ENCODE assay signal across 15 cellular contexts in the genomic region with DNA sequence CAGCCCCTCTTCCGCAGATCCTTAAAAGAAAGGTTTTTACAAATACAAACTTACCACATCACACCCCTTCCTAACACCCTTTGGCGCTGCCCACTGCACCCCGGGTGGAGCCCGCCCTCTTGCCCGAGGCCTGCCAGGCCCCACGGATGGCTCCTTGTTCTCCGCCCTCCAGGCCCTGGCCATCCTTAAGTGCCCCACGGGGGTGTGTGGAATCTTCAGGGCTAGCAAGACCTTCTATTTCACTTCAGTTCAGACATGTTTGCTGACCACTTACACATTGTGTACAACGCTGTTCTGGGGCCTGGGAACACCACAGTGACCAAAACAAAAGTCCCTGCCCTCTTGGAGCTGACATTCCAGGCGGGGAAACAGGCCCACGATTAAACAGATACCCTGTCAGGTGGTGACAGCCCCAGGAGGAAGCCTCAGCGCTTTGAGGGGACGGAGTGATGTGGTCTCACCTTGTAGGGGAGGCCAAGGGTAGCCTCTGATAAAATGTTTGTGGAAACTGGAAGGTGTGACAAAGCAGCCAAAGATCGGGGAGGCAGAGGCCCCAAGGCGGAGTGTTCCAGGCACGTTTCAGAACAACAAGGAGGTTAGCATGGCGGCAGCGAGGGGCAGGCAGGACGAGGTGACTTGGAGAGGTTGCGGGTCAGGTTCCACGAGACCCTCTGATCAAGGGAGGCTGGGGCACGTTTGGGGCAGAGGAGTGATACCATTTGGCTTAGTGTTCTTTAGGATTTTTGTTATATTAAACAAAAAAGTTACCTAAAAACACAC. TPM values are rescaled to one million over a fixed set of nuclear protein-coding genes. Genes with fewer than 3 reads are reported as not detected.
A peak's percentile ranks its signal among the peaks of the same experiment; 100 is the strongest.
DNase-seq lines count a peak whose midpoint lies in the region; ATAC-seq, FAIRE-seq and TF ChIP-seq lines count a peak whose summit lies in the region.
"Had no signal": no experiment of that assay in that cellular context is flagged by ENCODE, and none has a peak within 500 bp of the region (broad histone marks: within the 10 kb centered on the region; RNA-seq: fewer than 3 reads in every experiment).

No MANE protein-coding gene starts in this region.

- POLR2A ChIA-PET in PC-3 (lab: Charles Lee; ENCODE audit: unreplicated experiment): no interaction called here

- H3F3A ChIP-seq in PC-3 (ENCODE audit: low read length, unreplicated experiment): peaks cover 9% of the 10 kb centered on the region

- H3K4me2 ChIP-seq in PC-3 (ENCODE audit: low read length): no peak overlapping the region
- no peak overlapping the region for H3K4me2 ChIP-seq in osteoblast (ENCODE audit: insufficient read depth, low read length)

- H3K27ac ChIP-seq in PC-3 (ENCODE audit: low read length) (peak overlapping the region; percentile 99), cingulate gyrus (ENCODE audit: low read depth, low read length) (peak overlapping the region; percentile 14), osteoblast (ENCODE audit: low read depth, low read length) (no peak overlapping the region), tibial artery (peak overlapping the region; percentile 82 to 97)

- CTCF ChIA-PET in PC-3 (lab: Charles Lee): no interaction called here

- DNase-seq in PC-3 (no peak), osteoblast (ENCODE audit: insufficient read length, low spot score, missing footprints) (peak; percentile 53), tibial artery (no peak), RCC 7860 (ENCODE audit: low spot score) (no peak), RPMI8226 (no peak), NCI-H526 treated with DMSO at 0.1 percent for 48 hours (lab: John Stamatoyannopoulos, UW) (no peak)
- DNase-seq: activated CD8-positive, alpha-beta T cell treated with anti-CD3 and anti-CD28 coated beads, Interleukin-2, amount 10 ng/mL, durations not matched to agents 7 days and 5 days; cerebellar nuclear complex; naive thymus-derived CD8-positive, alpha-beta T cell had no signal

- H3K79me2 ChIP-seq in PC-3 (ENCODE audit: low read length): peaks cover 12% of the 10 kb centered on the region
- no peaks in the 10 kb centered on the region for H3K79me2 ChIP-seq in osteoblast (ENCODE audit: insufficient read depth, low read length)

- BruUV-seq in PC-3 (replicated peaks; lab: Mats Ljungman, UMichigan): no TSS peak

- TF ChIP-seq CTCF in PC-3 (conservative IDR thresholded peaks at IDR 0.05; ENCODE audit: low read depth, low read length) (no peak), osteoblast (IDR thresholded peaks at IDR 0.05; ENCODE audit: extremely low read depth, low read depth, low read length) (no peak), tibial artery (IDR thresholded peaks at IDR 0.05) (no peak)

- no peaks in the 10 kb centered on the region for H3K9me2 ChIP-seq in PC-3 (replicated peaks; ENCODE audit: low read length)

- ATAC-seq in PC-3: no peak
- ATAC-seq: activated CD8-positive, alpha-beta T cell treated with anti-CD3 and anti-CD28 coated beads, Interleukin-2, amount 10 ng/mL, durations not matched to agents 7 days and 5 days; HCT116; naive thymus-derived CD8-positive, alpha-beta T cell; SK-N-SH treated with all-trans-retinoic acid at 6 μM for 48 hours had no signal

- no peaks in the 10 kb centered on the region for H3K9me3 ChIP-seq in PC-3 (ENCODE audit: low read length)
- peaks cover under 1% of the 10 kb centered on the region for H3K9me3 ChIP-seq in osteoblast (ENCODE audit: low read depth, low read length)
- H3K9me3 ChIP-seq in tibial artery: peaks cover 0 to under 1% (median 0%) of the 10 kb centered on the region in 3 donors

- H2AFZ ChIP-seq in PC-3 (ENCODE audit: low read length): no peak overlapping the region
- no peak overlapping the region for H2AFZ ChIP-seq in osteoblast (ENCODE audit: low read length)

- peak overlapping the region; percentile 96 for H3K9ac ChIP-seq in PC-3 (ENCODE audit: low read length)

- H3K4me3 ChIP-seq in PC-3 (ENCODE audit: low read length) (no peak overlapping the region), osteoblast (ENCODE audit: insufficient read depth, low read length) (no peak overlapping the region), tibial artery (no peak overlapping the region)
- H3K4me3 ChIP-seq: lung had no signal

- intact Hi-C loops in PC-3 (cut with micrococcal nuclease): no loop called here
- intact Hi-C loops in tibial artery (cut with DNase I; ENCODE audit: low total_unique reads): no loop called here

- H4K20me1 ChIP-seq in PC-3 (ENCODE audit: low read length) (no peaks in the 10 kb centered on the region), osteoblast (ENCODE audit: insufficient read depth, low read length) (peaks cover 9% of the 10 kb centered on the region)

- H3K27me3 ChIP-seq in PC-3 (ENCODE audit: low read length) (no peaks in the 10 kb centered on the region), osteoblast (ENCODE audit: insufficient read depth, low read length) (no peaks in the 10 kb centered on the region), tibial artery (no peaks in the 10 kb centered on the region)

- H3K4me1 ChIP-seq in PC-3 (ENCODE audit: insufficient read depth, low read length) (peaks cover 39% of the 10 kb centered on the region), osteoblast (ENCODE audit: insufficient read depth, low read length) (peaks cover 18% of the 10 kb centered on the region), tibial artery (peaks cover 3 to 85% (median 64%) of the 10 kb centered on the region in 4 donors)

- FAIRE-seq in RCC 7860 (lab: Jason Lieb, UNC): no peak
- FAIRE-seq: frontal cortex, GM18507 had no signal

- H3K36me3 ChIP-seq in PC-3 (ENCODE audit: low read depth, low read length) (no peaks in the 10 kb centered on the region), osteoblast (ENCODE audit: insufficient read depth, low read length) (peaks cover 11% of the 10 kb centered on the region), tibial artery (peaks cover under 1 to 22% (median 16%) of the 10 kb centered on the region in 3 donors)

RNA-seq across cellular contexts. Expression of gene TPCN1, which starts 27.0 kb away (rescaled TPM):
- total RNA-seq in PC-3 (2014; rRNA removed): 19.0 and 29.3 TPM in 2 replicates
- total RNA-seq in osteoblast: 25.7 and 28.9 TPM in 2 replicates
